In genomic region chr1:224430511-224431113, GRCh38 we compare ENCODE assay signal across 8 cellular contexts. TPM values are rescaled to one million over a fixed set of nuclear protein-coding genes. Genes with fewer than 3 reads are reported as not detected.
DNase-seq lines count a peak whose midpoint lies in the region; FAIRE-seq and TF ChIP-seq lines count a peak whose summit lies in the region.

No MANE protein-coding gene starts in this region.

- FAIRE-seq in HTR-8/SVneo (lab: Jason Lieb, UNC) = no peak
- FAIRE-seq in urothelium cell line (lab: Jason Lieb, UNC) = no peak

- H3K4me3 ChIP-seq in WI38 (ENCODE audit: low read depth, low read length) (peak overlapping the region; percentile 33), fibroblast of the aortic adventitia (ENCODE audit: low read depth, low read length) (peak overlapping the region; percentile 39), skeletal muscle cell (ENCODE audit: low read depth, low read length) (peak overlapping the region; percentile 12)

- TF ChIP-seq CTCF in WI38 (IDR thresholded peaks at IDR 0.05; ENCODE audit: low read depth, low read length) (no peak), fibroblast of the aortic adventitia (IDR thresholded peaks at IDR 0.05; ENCODE audit: insufficient read depth, low read length) (no peak)

- DNase-seq in stimulated activated CD8-positive, alpha-beta memory T cell treated with anti-CD3 and anti-CD28 coated beads, Interleukin-12 subunit alpha, Interleukin-12 subunit beta, amount 100 ng/mL, for 1 hour (ENCODE audit: low read depth) = peak; percentile 26
- no peak for DNase-seq in stimulated activated CD8-positive, alpha-beta memory T cell treated with anti-CD3 and anti-CD28 coated beads, Interleukin-4, amount 100 ng/mL, for 48 hours
- DNase-seq in HTR-8/SVneo (ENCODE audit: insufficient read length, low spot score) (peak; percentile 31), fibroblast of the aortic adventitia (ENCODE audit: low read depth) (peak; percentile 71), skeletal muscle cell (ENCODE audit: low read depth) (peak; percentile 22), occipital lobe (lab: John Stamatoyannopoulos, UW) (no peak), urothelium cell line (ENCODE audit: low spot score) (no peak)

RNA-seq across cellular contexts. Expression of gene WDR26, which starts 4.0 kb away (rescaled TPM):
- total RNA-seq in fibroblast of the aortic adventitia (ENCODE audit: low replicate concordance) = 57.7 and 88.6 TPM in 2 replicates
- 61.8 TPM for total RNA-seq in occipital lobe

Comparison
In these comparisons a context has a peak if more than half of its experiments do, and no peak if none do; other contexts are left out.
1. DNase-seq: peak in stimulated activated CD8-positive, alpha-beta memory T cell treated with anti-CD3 and anti-CD28 coated beads, Interleukin-12 subunit alpha, Interleukin-12 subunit beta, amount 100 ng/mL, for 1 hour (single experiment), HTR-8/SVneo (single experiment), fibroblast of the aortic adventitia (single experiment) and skeletal muscle cell (single experiment); none in stimulated activated CD8-positive, alpha-beta memory T cell treated with anti-CD3 and anti-CD28 coated beads, Interleukin-4, amount 100 ng/mL, for 48 hours (single experiment), occipital lobe (single experiment) and urothelium cell line (single experiment).
2. Peak in every context shown above with its lines, with median percentiles within 50 percentile points of each other: H3K4me3 ChIP-seq.